15 cellular contexts compared by ENCODE assay signal in the genomic region with DNA sequence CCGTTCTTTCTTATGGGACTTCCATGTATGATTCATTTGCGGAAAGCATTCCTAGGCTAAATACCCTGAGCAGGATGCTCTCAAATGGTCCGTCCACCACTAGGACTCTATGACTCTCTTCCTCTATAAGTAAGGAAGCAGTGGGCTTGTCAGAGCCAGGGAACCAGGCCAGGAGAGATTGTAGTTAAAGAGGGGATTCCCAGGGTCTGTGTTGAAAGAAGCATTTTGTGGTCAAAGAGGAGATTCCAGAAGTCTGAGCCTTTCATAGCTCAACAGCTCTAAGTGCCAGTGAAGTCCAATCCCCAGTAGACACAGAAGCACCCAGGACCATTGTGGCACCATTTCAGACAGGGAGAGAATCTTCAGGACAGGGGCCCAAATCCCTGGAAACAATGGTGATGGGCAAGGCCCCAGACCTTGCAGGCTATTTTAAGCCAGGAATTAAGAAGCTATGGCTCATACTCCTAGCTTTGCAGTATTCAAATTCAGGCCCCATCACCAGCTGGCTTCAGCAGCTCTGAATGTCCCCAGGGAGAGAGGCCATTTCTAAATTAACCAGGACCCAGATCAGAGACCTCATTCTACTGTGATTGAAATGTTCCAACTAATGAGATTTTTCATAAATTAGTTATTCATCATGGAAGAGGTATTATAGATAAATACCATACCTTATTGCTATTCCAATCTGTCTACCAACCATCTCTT.
DNase-seq lines count a peak whose midpoint lies in the region; ATAC-seq lines count a peak whose summit lies in the region.
"Had no signal": no experiment of that assay in that cellular context is flagged by ENCODE, and none has a peak within 500 bp of the region (broad histone marks: within the 10 kb centered on the region; RNA-seq: fewer than 3 reads in every experiment).

No MANE protein-coding gene starts in this region.

- H3K9me3 Mint-ChIP-seq in memory B cell, result no peaks in the 10 kb centered on the region
- H3K9me3 Mint-ChIP-seq: activated naive CD8-positive, alpha-beta T cell treated with anti-CD3 and anti-CD28 coated beads, Interleukin-2, amount 10 ng/mL, durations not matched to agents 7 days and 5 days; stimulated activated naive CD8-positive, alpha-beta T cell treated with anti-CD3 and anti-CD28 coated beads, Interleukin-15, amount 100 ng/mL, for 72 hours had no signal

- H3K9me3 ChIP-seq in adipocyte (ENCODE audit: control insufficient read depth, low read length), result no peaks in the 10 kb centered on the region

- no peaks in the 10 kb centered on the region for H3K36me3 Mint-ChIP-seq in memory B cell
- H3K36me3 Mint-ChIP-seq: activated naive CD8-positive, alpha-beta T cell treated with anti-CD3 and anti-CD28 coated beads, Interleukin-2, amount 10 ng/mL, durations not matched to agents 7 days and 5 days had no signal

- peaks cover 8% of the 10 kb centered on the region for H3K27me3 Mint-ChIP-seq in memory B cell
- H3K27me3 Mint-ChIP-seq: activated naive CD8-positive, alpha-beta T cell treated with anti-CD3 and anti-CD28 coated beads, Interleukin-2, amount 10 ng/mL, durations not matched to agents 7 days and 5 days had no signal

- H3K9ac ChIP-seq in adipocyte (ENCODE audit: low read length), result no peak overlapping the region

- no peak overlapping the region for H3K4me3 ChIP-seq in adipocyte (ENCODE audit: low read length)
- H3K4me3 ChIP-seq: lung had no signal

- H3K4me3 Mint-ChIP-seq in memory B cell, result no peak overlapping the region
- H3K4me3 Mint-ChIP-seq: activated CD8-positive, alpha-beta T cell treated with anti-CD3 and anti-CD28 coated beads, Interleukin-2, amount 10 ng/mL, durations not matched to agents 7 days and 5 days; activated naive CD8-positive, alpha-beta T cell treated with anti-CD3 and anti-CD28 coated beads, Interleukin-2, amount 10 ng/mL, durations not matched to agents 7 days and 5 days; stimulated activated naive CD8-positive, alpha-beta T cell treated with anti-CD3 and anti-CD28 coated beads, Interleukin-15, amount 100 ng/mL, for 72 hours had no signal

- peak; percentile 62 for DNase-seq in EH (ENCODE audit: low read depth)
- DNase-seq in adipocyte (ENCODE audit: low read depth), result peak; percentile 51
- DNase-seq in memory B cell (ENCODE audit: low spot score in 2 of 2), result no peak
- DNase-seq in epidermal melanocyte (ENCODE audit: insufficient read length, low spot score), result no peak
- DNase-seq: activated CD8-positive, alpha-beta T cell treated with anti-CD3 and anti-CD28 coated beads, Interleukin-2, amount 10 ng/mL, durations not matched to agents 7 days and 5 days; activated naive CD8-positive, alpha-beta T cell treated with anti-CD3 and anti-CD28 coated beads, Interleukin-2, amount 10 ng/mL, durations not matched to agents 7 days and 5 days; Calu3; NCI-H187 treated with DMSO at 0.1 percent for 48 hours; stimulated activated CD4-positive, alpha-beta T cell treated with anti-CD3 and anti-CD28 coated beads, Interleukin-4, amount 100 ng/mL, for 4 hours; stimulated activated naive CD8-positive, alpha-beta T cell treated with anti-CD3 and anti-CD28 coated beads, Interleukin-15, amount 100 ng/mL, for 72 hours had no signal

- ATAC-seq in HG02884 (IDR thresholded peaks at IDR 0.05; ENCODE audit: unreplicated experiment) (peak; percentile 68), memory B cell (ENCODE audit: low read depth) (peak; percentile 38), HG03139 (IDR thresholded peaks at IDR 0.05; ENCODE audit: unreplicated experiment) (no peak), HG03457 (IDR thresholded peaks at IDR 0.05; ENCODE audit: unreplicated experiment) (no peak), GM19035 (IDR thresholded peaks at IDR 0.05; ENCODE audit: unreplicated experiment) (no peak)
- ATAC-seq: activated CD8-positive, alpha-beta T cell treated with anti-CD3 and anti-CD28 coated beads, Interleukin-2, amount 10 ng/mL, durations not matched to agents 7 days and 5 days; stimulated activated naive CD8-positive, alpha-beta T cell treated with anti-CD3 and anti-CD28 coated beads, Interleukin-15, amount 100 ng/mL, for 72 hours had no signal

- no peaks in the 10 kb centered on the region for H3K36me3 ChIP-seq in adipocyte (ENCODE audit: control insufficient read depth, insufficient read depth, low read length, severe bottlenecking)

- H3K27me3 ChIP-seq in adipocyte (replicated peaks; ENCODE audit: control insufficient read depth, insufficient read depth, low read length), result no peaks in the 10 kb centered on the region

- no peak overlapping the region for H3K27ac Mint-ChIP-seq in memory B cell
- H3K27ac Mint-ChIP-seq: activated CD8-positive, alpha-beta T cell treated with anti-CD3 and anti-CD28 coated beads, Interleukin-2, amount 10 ng/mL, durations not matched to agents 7 days and 5 days; activated naive CD8-positive, alpha-beta T cell treated with anti-CD3 and anti-CD28 coated beads, Interleukin-2, amount 10 ng/mL, durations not matched to agents 7 days and 5 days; stimulated activated naive CD8-positive, alpha-beta T cell treated with anti-CD3 and anti-CD28 coated beads, Interleukin-15, amount 100 ng/mL, for 72 hours had no signal

- H3K4me1 Mint-ChIP-seq in memory B cell, result peaks cover 20% of the 10 kb centered on the region

- H3K4me1 ChIP-seq in adipocyte (ENCODE audit: control insufficient read depth, insufficient read depth, low read length), result peaks cover 21% of the 10 kb centered on the region

Comparison
In these comparisons a context has a peak if more than half of its experiments do, and no peak if none do; other contexts are left out.
1. DNase-seq: peak in EH (single experiment) and adipocyte (single experiment); none in memory B cell (0 of 2) and epidermal melanocyte (single experiment).
2. ATAC-seq: peak in HG02884 (single experiment) and memory B cell (single experiment); none in HG03139 (single experiment), HG03457 (single experiment) and GM19035 (single experiment).